In the genomic region with DNA sequence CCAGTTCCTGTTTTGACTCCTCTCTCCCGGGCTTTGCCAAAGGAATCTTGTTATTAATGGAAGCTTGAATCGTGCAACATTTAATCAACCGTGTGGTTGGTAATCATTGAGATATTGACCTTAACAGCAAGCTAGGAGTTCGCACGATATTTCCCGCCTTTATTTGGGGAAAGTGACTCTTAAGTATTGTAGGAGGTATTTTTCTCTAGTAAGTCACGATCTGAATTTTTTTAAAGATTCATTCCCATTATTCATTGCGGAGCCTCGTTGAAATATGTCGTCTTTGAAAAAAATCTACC, we compare ENCODE assay signal across 8 cellular contexts. TPM values are rescaled to one million over a fixed set of nuclear protein-coding genes. Genes with fewer than 3 reads are reported as not detected.
DNase-seq lines count a peak whose midpoint lies in the region; ATAC-seq and TF ChIP-seq lines count a peak whose summit lies in the region.

No MANE protein-coding gene starts in this region.

- peak overlapping the region; percentile 99 for H3K27ac Mint-ChIP-seq in CD8-positive, alpha-beta T cell
- peak overlapping the region; percentile 99 for H3K27ac Mint-ChIP-seq in endodermal cell

- no peak overlapping the region for H4K8ac ChIP-seq in neuronal stem cell (ENCODE audit: low read depth, low read length)

- H3K23ac ChIP-seq in neuronal stem cell (ENCODE audit: low read depth, low read length, poor library complexity): peak overlapping the region; percentile 52

- 1 to 20% methylated on average over 1 to 10 of the region's 10 CpGs for WGBS in endodermal cell (ENCODE audit: insufficient coverage in 1 of 2, insufficient read length in 1 of 2), 2 experiments
- no CpG with 5 or more reads among the region's 10 CpGs for WGBS in neuronal stem cell (ENCODE audit: extremely low coverage in 2 of 2, insufficient read length in 2 of 2, insufficient replicate concordance in 1 of 2), 2 donors

- peaks cover 47% of the 10 kb centered on the region for H3K4me1 Mint-ChIP-seq in CD8-positive, alpha-beta T cell (ENCODE audit: low read depth)
- H3K4me1 Mint-ChIP-seq in endodermal cell: peaks cover 12% of the 10 kb centered on the region

- H3K79me2 ChIP-seq in OCI-LY3 (ENCODE audit: low read length): peaks cover 55% of the 10 kb centered on the region

- intact Hi-C loops in CD8-positive, alpha-beta T cell (cut with DNase I, micrococcal nuclease): loop anchor here (1.0 to 10.0 kb wide), 6 partner anchors 47 to 1232 kb away; partner anchors contain the start of genes DNAJC10 (in 2 of the 2), DUSP19 (in 2 of the 2), ITPRID2 (in 1 of the 2) and NCKAP1 (in 1 of the 2)

- peak overlapping the region; percentile 74 for H3K27ac ChIP-seq in CD8-positive, alpha-beta T cell (ENCODE audit: low read depth, low read length)
- H3K27ac ChIP-seq in OCI-LY3 (ENCODE audit: low read length) (peak overlapping the region; percentile 87), endodermal cell (ENCODE audit: low read depth, low read length) (peak overlapping the region; percentile 87), neuronal stem cell (replicated peaks; ENCODE audit: low read length) (no peak overlapping the region)

- no peak overlapping the region for H4K91ac ChIP-seq in neuronal stem cell (ENCODE audit: low read depth, low read length, poor library complexity)

- DNase-seq in CD8-positive, alpha-beta T cell: no peak
- DNase-seq in endodermal cell (no peak), neuronal stem cell (ENCODE audit: low spot score) (peak; percentile 2), inferior parietal cortex (ENCODE audit: extremely low spot score) (no peak), NCI-H345 treated with DMSO at 0.1 percent for 48 hours (lab: John Stamatoyannopoulos, UW; ENCODE audit: unreplicated experiment) (no peak)

- H3K4me2 ChIP-seq in OCI-LY3 (ENCODE audit: low read length): peak overlapping the region; percentile 82
- H3K4me2 ChIP-seq in neuronal stem cell (ENCODE audit: insufficient read depth, low read length, poor library complexity, severe bottlenecking): peak overlapping the region; percentile 49

- H3K27me3 ChIP-seq in CD8-positive, alpha-beta T cell (ENCODE audit: insufficient read depth, low read length): no peaks in the 10 kb centered on the region
- H3K27me3 ChIP-seq in OCI-LY3 (ENCODE audit: low read depth, low read length): no peaks in the 10 kb centered on the region
- no peaks in the 10 kb centered on the region for H3K27me3 ChIP-seq in endodermal cell (ENCODE audit: control insufficient read depth, insufficient read depth, low read length, poor library complexity, severe bottlenecking)
- H3K27me3 ChIP-seq in neuronal stem cell (ENCODE audit: control insufficient read depth in 3 of 3, insufficient read depth in 3 of 3, low read depth in 1 of 3, low read length in 3 of 3): no peaks in the 10 kb centered on the region

- no peak for TF ChIP-seq CTCF in CD8-positive, alpha-beta T cell (IDR thresholded peaks at IDR 0.05)
- TF ChIP-seq CTCF in OCI-LY3 (IDR thresholded peaks at IDR 0.05; ENCODE audit: low read depth, low read length) (no peak), endodermal cell (conservative IDR thresholded peaks at IDR 0.05) (no peak)

- H3K9ac ChIP-seq in OCI-LY3 (ENCODE audit: low read length): peak overlapping the region; percentile 84
- peak overlapping the region; percentile 81 for H3K9ac ChIP-seq in endodermal cell (ENCODE audit: extremely low read depth, low read length, poor library complexity, severe bottlenecking)
- peak overlapping the region; percentile 45 for H3K9ac ChIP-seq in neuronal stem cell (ENCODE audit: low read depth, low read length, poor library complexity)

- H2AFZ ChIP-seq in OCI-LY3 (ENCODE audit: low read depth, low read length) (peak overlapping the region; percentile 77), neuronal stem cell (ENCODE audit: low read length) (peak overlapping the region; percentile 91)

- no peak overlapping the region for H2AK5ac ChIP-seq in neuronal stem cell (ENCODE audit: low read depth, low read length)

- H3K36me3 Mint-ChIP-seq in CD8-positive, alpha-beta T cell: peaks cover 25% of the 10 kb centered on the region
- peaks cover 9% of the 10 kb centered on the region for H3K36me3 Mint-ChIP-seq in endodermal cell (ENCODE audit: low read depth)

- H2BK15ac ChIP-seq in neuronal stem cell (ENCODE audit: low read length): no peak overlapping the region

- no peak overlapping the region for H2BK5ac ChIP-seq in neuronal stem cell (ENCODE audit: low read length)

- peaks cover 9% of the 10 kb centered on the region for H3K79me1 ChIP-seq in neuronal stem cell (ENCODE audit: low read depth, low read length)

- H3K9me3 Mint-ChIP-seq in CD8-positive, alpha-beta T cell: no peaks in the 10 kb centered on the region
- H3K9me3 Mint-ChIP-seq in endodermal cell: no peaks in the 10 kb centered on the region

- CTCF ChIA-PET in CD8-positive, alpha-beta T cell (lab: Charles Lee): no interaction called here

- no peak overlapping the region for H2BK12ac ChIP-seq in neuronal stem cell (ENCODE audit: low read length)

- H2BK120ac ChIP-seq in neuronal stem cell (ENCODE audit: low read depth, low read length): no peak overlapping the region

- H3K18ac ChIP-seq in neuronal stem cell (ENCODE audit: low read length): no peak overlapping the region

- no peaks in the 10 kb centered on the region for H3K9me3 ChIP-seq in CD8-positive, alpha-beta T cell (ENCODE audit: low read length)
- H3K9me3 ChIP-seq in OCI-LY3 (ENCODE audit: insufficient read depth, low read length): no peaks in the 10 kb centered on the region
- H3K9me3 ChIP-seq in endodermal cell (ENCODE audit: control insufficient read depth, low read length): no peaks in the 10 kb centered on the region
- no peaks in the 10 kb centered on the region for H3K9me3 ChIP-seq in neuronal stem cell (replicated peaks in 1 of 2; ENCODE audit: control insufficient read depth in 2 of 2, insufficient read depth in 1 of 2, low read depth in 1 of 2, low read length in 2 of 2)

- POLR2A ChIA-PET in CD8-positive, alpha-beta T cell (lab: Charles Lee): interaction anchor here (1.2 to 1.3 kb wide), 2 partner anchors 11 to 26 kb away, joined by 3 read pairs; no protein-coding TSS in a partner anchor

- H4K20me1 ChIP-seq in OCI-LY3 (ENCODE audit: insufficient read depth, low read length): peaks cover 5% of the 10 kb centered on the region; the same call in 1 of the 2 replicates

- ATAC-seq in CD8-positive, alpha-beta T cell: no peak
- ATAC-seq in HG03108 (IDR thresholded peaks at IDR 0.05; ENCODE audit: unreplicated experiment) (no peak), HG02678 (IDR thresholded peaks at IDR 0.05; ENCODE audit: unreplicated experiment) (no peak)

- peak overlapping the region; percentile 88 for H3K4me3 ChIP-seq in CD8-positive, alpha-beta T cell (ENCODE audit: low read depth, low read length)
- H3K4me3 ChIP-seq in OCI-LY3 (ENCODE audit: low read length) (peak overlapping the region; percentile 94), endodermal cell (ENCODE audit: low read length) (peak overlapping the region; percentile 100), neuronal stem cell (ENCODE audit: low read length in 2 of 2) (peak overlapping the region; percentile 81 to 96)

- no peaks in the 10 kb centered on the region for H3K36me3 ChIP-seq in CD8-positive, alpha-beta T cell (ENCODE audit: insufficient read depth, low read length)
- H3K36me3 ChIP-seq in OCI-LY3 (replicated peaks; ENCODE audit: low read depth, low read length) (peaks cover 5% of the 10 kb centered on the region), endodermal cell (ENCODE audit: control insufficient read depth, insufficient read depth, low read length) (peaks cover 17% of the 10 kb centered on the region), neuronal stem cell (replicated peaks in 1 of 2; ENCODE audit: control insufficient read depth in 2 of 2, insufficient read depth in 2 of 2, low read length in 2 of 2) (peaks cover 0 to 19% of the 10 kb centered on the region in 2 donors)

- peaks cover 14% of the 10 kb centered on the region for H3K4me1 ChIP-seq in CD8-positive, alpha-beta T cell (ENCODE audit: insufficient read depth, low read length)
- H3K4me1 ChIP-seq in OCI-LY3 (ENCODE audit: low read length): peaks cover 15% of the 10 kb centered on the region
- H3K4me1 ChIP-seq in endodermal cell (ENCODE audit: control insufficient read depth, insufficient read depth, low read length): no peaks in the 10 kb centered on the region
- H3K4me1 ChIP-seq in neuronal stem cell (ENCODE audit: control insufficient read depth in 2 of 2, insufficient read depth in 1 of 2, low read depth in 1 of 2, low read length in 2 of 2): peaks cover 3 to 5% of the 10 kb centered on the region in 2 donors

- peak overlapping the region; percentile 92 for H3K14ac ChIP-seq in neuronal stem cell (ENCODE audit: low read length)

- peaks cover 9% of the 10 kb centered on the region for H3K27me3 Mint-ChIP-seq in CD8-positive, alpha-beta T cell (ENCODE audit: low read depth)
- H3K27me3 Mint-ChIP-seq in endodermal cell (ENCODE audit: insufficient read depth): no peaks in the 10 kb centered on the region

- H3K4ac ChIP-seq in neuronal stem cell (ENCODE audit: low read length): no peak overlapping the region

- peak overlapping the region; percentile 97 for H3K4me3 Mint-ChIP-seq in CD8-positive, alpha-beta T cell
- H3K4me3 Mint-ChIP-seq in endodermal cell: peak overlapping the region; percentile 97

RNA-seq across cellular contexts. Expression of gene NUP35, which starts 0.7 kb away (rescaled TPM):
- total RNA-seq in CD8-positive, alpha-beta T cell: 10 to 100 TPM; 14.5 to 15.9 TPM
- 10 to 100 TPM; 27.8 to 30.7 TPM for total RNA-seq in endodermal cell
- polyA plus RNA-seq in endodermal cell (2013, experiment 1 of 2): 25.2 TPM
- polyA plus RNA-seq in endodermal cell (2013, experiment 2 of 2): 21.4 TPM
- 19.0 TPM for polyA plus RNA-seq in neuronal stem cell (2013, experiment 1 of 2)
- 18.7 TPM for polyA plus RNA-seq in neuronal stem cell (2013, experiment 2 of 2)

RNA-seq across cellular contexts. Expression of gene DUSP19, which starts 46.4 kb away (rescaled TPM):
- under 1 TPM in 1 of 2 experiments, not detected in 1; 0.24 TPM for total RNA-seq in CD8-positive, alpha-beta T cell
- total RNA-seq in endodermal cell: 1 to 10 TPM; 1.7 TPM
- 1.2 TPM for polyA plus RNA-seq in endodermal cell (2013, experiment 1 of 2)
- polyA plus RNA-seq in endodermal cell (2013, experiment 2 of 2): 1.6 TPM
- polyA plus RNA-seq in neuronal stem cell (2013, experiment 1 of 2): 1.5 TPM
- 1.7 TPM for polyA plus RNA-seq in neuronal stem cell (2013, experiment 2 of 2)
